ENCODE assay signal across 8 cellular contexts in genomic region chr7:101244385-101245146, GRCh38. TPM values are rescaled to one million over a fixed set of nuclear protein-coding genes. Genes with fewer than 3 reads are reported as not detected.
DNase-seq lines count a peak whose midpoint lies in the region; TF ChIP-seq lines count a peak whose summit lies in the region.

Gene FIS1 (minus strand): TSS chr7:101245081. CDS start chr7:101245004, 77 bp downstream.

- peak within 1 kb of the TSS; percentile 92 for H3K27ac ChIP-seq in stomach smooth muscle (ENCODE audit: low read length)

- peaks cover 4% of the 10 kb centered on the region for H3K36me3 Mint-ChIP-seq in neural crest cell (ENCODE audit: low read depth)

- H3K4me3 ChIP-seq in H7 (ENCODE audit: insufficient read depth, low read depth, low read length) (peak within 1 kb of the TSS; percentile 84), stomach smooth muscle (ENCODE audit: low read length in 2 of 2) (peak within 1 kb of the TSS; percentile 95 to 99)

- H3K36me3 ChIP-seq in H7 (replicated peaks; ENCODE audit: control insufficient read depth, insufficient read depth, low read length): 0 out of 2 replicates have a peak, but pooled peaks cover 3% of the 10 kb centered on the region
- H3K36me3 ChIP-seq in stomach smooth muscle (ENCODE audit: control insufficient read depth in 2 of 2, insufficient read depth in 2 of 2, low read length in 2 of 2): peaks cover 14% of the 10 kb centered on the region in 2 donors

- H3K27me3 ChIP-seq in H7 (ENCODE audit: control insufficient read depth, insufficient read depth, low read length) (no peaks in the 10 kb centered on the region), stomach smooth muscle (ENCODE audit: control insufficient read depth in 1 of 2, insufficient read depth in 2 of 2, low read length in 2 of 2) (no peaks in the 10 kb centered on the region)

- in situ Hi-C loops in G401 (cut with HindIII; ENCODE audit: low sequenced_read_pairs): no loop called here

- peak within 1 kb of the TSS; percentile 93 for H3K27ac Mint-ChIP-seq in neural crest cell (ENCODE audit: unreplicated experiment)

- H3K4me1 Mint-ChIP-seq in neural crest cell: peaks cover 17% of the 10 kb centered on the region

- no peaks in the 10 kb centered on the region for H3K27me3 Mint-ChIP-seq in neural crest cell (ENCODE audit: low read depth)

- H3K4me1 ChIP-seq in stomach smooth muscle (ENCODE audit: control insufficient read depth, insufficient read depth, low read length): peaks cover 23% of the 10 kb centered on the region

- H3K9me3 Mint-ChIP-seq in neural crest cell: no peaks in the 10 kb centered on the region

- H3K4me3 Mint-ChIP-seq in neural crest cell: peak within 1 kb of the TSS; percentile 95

- peak within 1 kb of the TSS; percentile 89 to 95 for H3K9ac ChIP-seq in stomach smooth muscle (ENCODE audit: low read length in 2 of 2)

- peak; percentile 93 for TF ChIP-seq CTCF in neural crest cell (conservative IDR thresholded peaks at IDR 0.05)

- no peaks in the 10 kb centered on the region for H3K9me3 ChIP-seq in stomach smooth muscle (ENCODE audit: control insufficient read depth in 2 of 2, low read length in 2 of 2)

- peak; percentile 96 for DNase-seq in G401 (ENCODE audit: low spot score)
- DNase-seq in H7: peak; percentile 95
- DNase-seq in M059J (ENCODE audit: low read depth): peak; percentile 90
- DNase-seq in SHP77 (lab: John Stamatoyannopoulos, UW): peak; percentile 88 to 92
- DNase-seq in activated effector memory CD4-positive, alpha-beta T cell treated with anti-CD3 and anti-CD28 coated beads, Interleukin-2, amount 50 U/mL, for 16 hours: peak; percentile 98
- DNase-seq in fibroblast of the conjunctiva (ENCODE audit: low read depth): peak; percentile 75
- DNase-seq in neural crest cell (ENCODE audit: low read depth, low spot score): peak; percentile 89

RNA-seq across cellular contexts. Expression of gene FIS1, which starts in this region (rescaled TPM):
- 139 and 190 TPM in 2 replicates for total RNA-seq in G401 (2014; rRNA removed; shearing (Covaris generic))
- 141 and 151 TPM in 2 replicates for total RNA-seq in H7 (2014; rRNA removed; shearing (Covaris generic))
- total RNA-seq in M059J (2014; rRNA removed; shearing (Covaris generic)): 106 and 146 TPM in 2 replicates
- 104 and 106 TPM in 2 replicates for total RNA-seq in neural crest cell

Comparison
In these comparisons a context has a peak if more than half of its experiments do, and no peak if none do; other contexts are left out.
1. Peak in every context shown above with its lines: DNase-seq, H3K4me3 ChIP-seq and H3K27ac ChIP-seq.